In genomic region chr7:157710396-157710795, GRCh38 we compare ENCODE assay signal across 20 cellular contexts.
"Had no signal": no experiment of that assay in that cellular context is flagged by ENCODE, and none has a peak within 500 bp of the region (broad histone marks: within the 10 kb centered on the region; RNA-seq: fewer than 3 reads in every experiment).

No MANE protein-coding gene starts in this region.

- H3K36me3 ChIP-seq: esophagus squamous epithelium, gastroesophageal sphincter, ovary, tibial artery had no signal

- H3K4me1 ChIP-seq: esophagus squamous epithelium, gastroesophageal sphincter, tibial artery had no signal

- H3K4me3 Mint-ChIP-seq: effector memory CD8-positive, alpha-beta T cell; mesothelial cell of epicardium; natural killer cell; neural crest cell; stimulated activated memory B cell treated with anti-CD40 and anti-IgM and Interleukin-4, amounts not matched to agents 10 μg/mL and 1 μg/mL and 100 μg/mL, for 72 hours; stimulated activated naive CD8-positive, alpha-beta T cell treated with anti-CD3 and anti-CD28 coated beads, Interleukin-15, Interleukin-2, amounts not matched to agents 100 ng/mL and 50 ng/mL, for 24 hours had no signal

- H3K9me3 ChIP-seq: esophagus squamous epithelium, ovary, tibial artery had no signal

- H3K27ac Mint-ChIP-seq: effector memory CD8-positive, alpha-beta T cell; mesothelial cell of epicardium; natural killer cell; progenitor cell of endocrine pancreas; stimulated activated memory B cell treated with anti-CD40 and anti-IgM and Interleukin-4, amounts not matched to agents 10 μg/mL and 1 μg/mL and 100 μg/mL, for 72 hours; stimulated activated naive CD8-positive, alpha-beta T cell treated with anti-CD3 and anti-CD28 coated beads, Interleukin-15, Interleukin-2, amounts not matched to agents 100 ng/mL and 50 ng/mL, for 24 hours had no signal

- H3K27me3 ChIP-seq: hepatocyte, ovary had no signal

- H3K27ac ChIP-seq: esophagus squamous epithelium, gastroesophageal sphincter, hepatocyte, ovary, tibial artery had no signal

- ATAC-seq: effector memory CD8-positive, alpha-beta T cell; gastroesophageal sphincter; left colon; left ventricle myocardium superior; right cardiac atrium; stimulated activated memory B cell treated with anti-CD40 and anti-IgM and Interleukin-4, amounts not matched to agents 10 μg/mL and 1 μg/mL and 100 μg/mL, for 72 hours had no signal

- H3K36me3 Mint-ChIP-seq: mesothelial cell of epicardium; natural killer cell; stimulated activated memory B cell treated with anti-CD40 and anti-IgM and Interleukin-4, amounts not matched to agents 10 μg/mL and 1 μg/mL and 100 μg/mL, for 72 hours had no signal

- H3K9me3 Mint-ChIP-seq: effector memory CD8-positive, alpha-beta T cell; mesothelial cell of epicardium; natural killer cell; neural crest cell; stimulated activated naive CD8-positive, alpha-beta T cell treated with anti-CD3 and anti-CD28 coated beads, Interleukin-15, Interleukin-2, amounts not matched to agents 100 ng/mL and 50 ng/mL, for 24 hours had no signal

- H3K4me3 ChIP-seq: esophagus squamous epithelium, gastroesophageal sphincter, hepatocyte, ovary, tibial artery had no signal

- DNase-seq: central memory CD4-positive, alpha-beta T cell; effector memory CD8-positive, alpha-beta T cell; esophagus squamous epithelium; foreskin fibroblast; left colon; left ventricle myocardium superior; natural killer cell; nucleus accumbens; right cardiac atrium; small intestine; stimulated activated CD4-positive, alpha-beta T cell treated with anti-CD3 and anti-CD28 coated beads, Interleukin-4, amount 100 ng/mL, for 1 hour had no signal

- H3K4me1 Mint-ChIP-seq: mesothelial cell of epicardium; natural killer cell; stimulated activated memory B cell treated with anti-CD40 and anti-IgM and Interleukin-4, amounts not matched to agents 10 μg/mL and 1 μg/mL and 100 μg/mL, for 72 hours had no signal
